Comparison of ENCODE assay signal across 1 cellular context in the genomic region with DNA sequence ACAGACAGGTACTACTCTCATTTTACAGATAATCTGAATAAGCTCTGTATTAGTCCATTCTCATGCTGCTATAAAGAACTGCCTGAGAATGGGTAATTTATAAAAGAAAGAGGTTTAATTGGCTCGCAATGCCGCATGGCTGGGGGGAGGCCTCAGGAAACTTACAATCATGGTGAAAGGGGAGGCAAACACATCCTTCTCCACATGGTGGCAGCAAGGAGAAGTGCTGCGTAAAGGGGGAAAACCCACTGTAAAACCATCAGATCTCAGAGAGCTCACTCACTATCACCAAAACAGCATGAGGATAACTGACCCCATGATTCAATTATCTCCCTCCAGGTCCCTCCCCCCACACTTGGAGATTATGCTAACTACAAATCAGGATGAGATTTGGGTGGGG.
TF ChIP-seq lines count a peak whose summit lies in the region.

No MANE protein-coding gene starts in this region.

TF ChIP-seq in SK-N-SH treated with all-trans-retinoic acid at 6 μM for 48 hours, 23 proteins besides CTCF, POLR2A, EP300 and RAD21 (continued from another document):
- TF ChIP-seq, protein P1, sequence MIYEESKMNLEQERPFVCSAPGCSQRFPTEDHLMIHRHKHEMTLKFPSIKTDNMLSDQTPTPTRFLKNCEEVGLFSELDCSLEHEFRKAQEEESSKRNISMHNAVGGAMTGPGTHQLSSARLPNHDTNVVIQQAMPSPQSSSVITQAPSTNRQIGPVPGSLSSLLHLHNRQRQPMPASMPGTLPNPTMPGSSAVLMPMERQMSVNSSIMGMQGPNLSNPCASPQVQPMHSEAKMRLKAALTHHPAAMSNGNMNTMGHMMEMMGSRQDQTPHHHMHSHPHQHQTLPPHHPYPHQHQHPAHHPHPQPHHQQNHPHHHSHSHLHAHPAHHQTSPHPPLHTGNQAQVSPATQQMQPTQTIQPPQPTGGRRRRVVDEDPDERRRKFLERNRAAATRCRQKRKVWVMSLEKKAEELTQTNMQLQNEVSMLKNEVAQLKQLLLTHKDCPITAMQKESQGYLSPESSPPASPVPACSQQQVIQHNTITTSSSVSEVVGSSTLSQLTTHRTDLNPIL (CRISPR knock-in tag; IDR thresholded peaks at IDR 0.05; ENCODE audit: low read depth): no peak
- TF ChIP-seq, protein P2, sequence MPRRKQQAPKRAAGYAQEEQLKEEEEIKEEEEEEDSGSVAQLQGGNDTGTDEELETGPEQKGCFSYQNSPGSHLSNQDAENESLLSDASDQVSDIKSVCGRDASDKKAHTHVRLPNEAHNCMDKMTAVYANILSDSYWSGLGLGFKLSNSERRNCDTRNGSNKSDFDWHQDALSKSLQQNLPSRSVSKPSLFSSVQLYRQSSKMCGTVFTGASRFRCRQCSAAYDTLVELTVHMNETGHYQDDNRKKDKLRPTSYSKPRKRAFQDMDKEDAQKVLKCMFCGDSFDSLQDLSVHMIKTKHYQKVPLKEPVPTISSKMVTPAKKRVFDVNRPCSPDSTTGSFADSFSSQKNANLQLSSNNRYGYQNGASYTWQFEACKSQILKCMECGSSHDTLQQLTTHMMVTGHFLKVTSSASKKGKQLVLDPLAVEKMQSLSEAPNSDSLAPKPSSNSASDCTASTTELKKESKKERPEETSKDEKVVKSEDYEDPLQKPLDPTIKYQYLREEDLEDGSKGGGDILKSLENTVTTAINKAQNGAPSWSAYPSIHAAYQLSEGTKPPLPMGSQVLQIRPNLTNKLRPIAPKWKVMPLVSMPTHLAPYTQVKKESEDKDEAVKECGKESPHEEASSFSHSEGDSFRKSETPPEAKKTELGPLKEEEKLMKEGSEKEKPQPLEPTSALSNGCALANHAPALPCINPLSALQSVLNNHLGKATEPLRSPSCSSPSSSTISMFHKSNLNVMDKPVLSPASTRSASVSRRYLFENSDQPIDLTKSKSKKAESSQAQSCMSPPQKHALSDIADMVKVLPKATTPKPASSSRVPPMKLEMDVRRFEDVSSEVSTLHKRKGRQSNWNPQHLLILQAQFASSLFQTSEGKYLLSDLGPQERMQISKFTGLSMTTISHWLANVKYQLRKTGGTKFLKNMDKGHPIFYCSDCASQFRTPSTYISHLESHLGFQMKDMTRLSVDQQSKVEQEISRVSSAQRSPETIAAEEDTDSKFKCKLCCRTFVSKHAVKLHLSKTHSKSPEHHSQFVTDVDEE (CRISPR knock-in tag; IDR thresholded peaks at IDR 0.05): no peak
- no peak for TF ChIP-seq CSDC2 (CRISPR knock-in tag; IDR thresholded peaks at IDR 0.05)
- TF ChIP-seq ISL1 (CRISPR knock-in tag; IDR thresholded peaks at IDR 0.05): no peak
- TF ChIP-seq RARB (CRISPR knock-in tag; IDR thresholded peaks at IDR 0.05): no peak
- no peak for TF ChIP-seq ZNF565 (CRISPR knock-in tag; conservative IDR thresholded peaks at IDR 0.05; ENCODE audit: low read depth)
- TF ChIP-seq ESRRG (CRISPR knock-in tag; IDR thresholded peaks at IDR 0.05): no peak
- no peak for TF ChIP-seq BACH2 (CRISPR knock-in tag; IDR thresholded peaks at IDR 0.05; ENCODE audit: borderline replicate concordance)
- no peak for TF ChIP-seq ZFP3 (CRISPR knock-in tag; IDR thresholded peaks at IDR 0.05)
- TF ChIP-seq PPARA (CRISPR knock-in tag; IDR thresholded peaks at IDR 0.05; ENCODE audit: borderline replicate concordance): no peak
- TF ChIP-seq TCF4 (CRISPR knock-in tag; IDR thresholded peaks at IDR 0.05; ENCODE audit: borderline replicate concordance): no peak
- TF ChIP-seq, protein P3, sequence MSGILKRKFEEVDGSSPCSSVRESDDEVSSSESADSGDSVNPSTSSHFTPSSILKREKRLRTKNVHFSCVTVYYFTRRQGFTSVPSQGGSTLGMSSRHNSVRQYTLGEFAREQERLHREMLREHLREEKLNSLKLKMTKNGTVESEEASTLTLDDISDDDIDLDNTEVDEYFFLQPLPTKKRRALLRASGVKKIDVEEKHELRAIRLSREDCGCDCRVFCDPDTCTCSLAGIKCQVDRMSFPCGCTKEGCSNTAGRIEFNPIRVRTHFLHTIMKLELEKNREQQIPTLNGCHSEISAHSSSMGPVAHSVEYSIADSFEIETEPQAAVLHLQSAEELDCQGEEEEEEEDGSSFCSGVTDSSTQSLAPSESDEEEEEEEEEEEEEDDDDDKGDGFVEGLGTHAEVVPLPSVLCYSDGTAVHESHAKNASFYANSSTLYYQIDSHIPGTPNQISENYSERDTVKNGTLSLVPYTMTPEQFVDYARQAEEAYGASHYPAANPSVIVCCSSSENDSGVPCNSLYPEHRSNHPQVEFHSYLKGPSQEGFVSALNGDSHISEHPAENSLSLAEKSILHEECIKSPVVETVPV (CRISPR knock-in tag; IDR thresholded peaks at IDR 0.05): no peak
- TF ChIP-seq ZNF70 (CRISPR knock-in tag; IDR thresholded peaks at IDR 0.05): no peak
- TF ChIP-seq ZNF8 (CRISPR knock-in tag; IDR thresholded peaks at IDR 0.05): no peak
- TF ChIP-seq ARNTL (CRISPR knock-in tag; IDR thresholded peaks at IDR 0.05; ENCODE audit: borderline replicate concordance, low read depth): no peak
